ENCODE assay signal across 9 cellular contexts in genomic region chr12:63802012-63802608, GRCh38. TPM values are rescaled to one million over a fixed set of nuclear protein-coding genes. Genes with fewer than 3 reads are reported as not detected.
DNase-seq lines count a peak whose midpoint lies in the region; ATAC-seq, FAIRE-seq and TF ChIP-seq lines count a peak whose summit lies in the region.
"Had no signal": no experiment of that assay in that cellular context is flagged by ENCODE, and none has a peak within 500 bp of the region (broad histone marks: within the 10 kb centered on the region; RNA-seq: fewer than 3 reads in every experiment).

No MANE protein-coding gene starts in this region.

- no peak overlapping the region for H4K91ac ChIP-seq in H1 (replicated peaks; ENCODE audit: insufficient read length, low read length)

- CTCF ChIA-PET in H1 (lab: Charles Lee; ENCODE audit: partially characterized antibody) (interaction anchor here (0.7 to 2.8 kb wide), 8 partner anchors 11 to 698 kb away, joined by 3 to 12 read pairs (median 4); no protein-coding TSS in a partner anchor), WTC11 (lab: Charles Lee) (interaction anchor here (0.8 to 1.3 kb wide), 2 partner anchors 650 to 698 kb away, joined by 4 read pairs; no protein-coding TSS in a partner anchor)

- no peak overlapping the region for H2BK20ac ChIP-seq in H1 (ENCODE audit: low read length)

- H3K23me2 ChIP-seq in H1 (ENCODE audit: low read depth, low read length) = no peaks in the 10 kb centered on the region; the same call in 1 of the 2 replicates

- H3K4me2 ChIP-seq in H1 (ENCODE audit: insufficient read depth in 1 of 2, low read depth in 2 of 2, low read length in 2 of 2) = no peak overlapping the region

- no peak overlapping the region for H3K14ac ChIP-seq in H1 (ENCODE audit: insufficient read length)

- no peak overlapping the region for H4K8ac ChIP-seq in H1 (ENCODE audit: extremely low read depth, insufficient read depth, low read length)

- no peak overlapping the region for H2BK15ac ChIP-seq in H1 (ENCODE audit: low read length)

- no peak overlapping the region for H2AK5ac ChIP-seq in H1 (ENCODE audit: low read depth, low read length)

- no peaks in the 10 kb centered on the region for H3K79me1 ChIP-seq in H1 (ENCODE audit: low read depth, low read length)

- peaks cover 0 to 2% (median 0%) of the 10 kb centered on the region in 4 experiments; a peak in 1 of 8 replicates for H3K36me3 ChIP-seq in H1 (ENCODE audit: control insufficient read depth in 2 of 4, insufficient read depth in 4 of 4, low read length in 3 of 4)

- H3K79me2 ChIP-seq in H1 (ENCODE audit: control insufficient read depth in 1 of 2, insufficient read depth in 2 of 2, low read length in 2 of 2) = no peaks in the 10 kb centered on the region

- no peak overlapping the region for H3K56ac ChIP-seq in H1 (replicated peaks; ENCODE audit: insufficient read length, low read depth, low read length)

- peak; percentile 33 for DNase-seq in D341Med (ENCODE audit: low spot score)
- peak; percentile 73 for DNase-seq in NCI-H748 (lab: John Stamatoyannopoulos, UW; ENCODE audit: unreplicated experiment)
- no peak for DNase-seq in H1 (ENCODE audit: low read depth in 1 of 2, low spot score in 2 of 2)
- no peak for DNase-seq in osteocyte (ENCODE audit: extremely low spot score, unreplicated experiment)
- no peak for DNase-seq in activated CD4-positive, alpha-beta T cell treated with anti-CD3 and anti-CD28 coated beads for 4 hours
- no peak for DNase-seq in WTC11 (ENCODE audit: low spot score)

- no peak overlapping the region for H3K4ac ChIP-seq in H1 (replicated peaks; ENCODE audit: insufficient read length, low read depth, low read length)

- peaks cover 0 to 2% of the 10 kb centered on the region in 2 experiments for H4K20me1 ChIP-seq in H1 (replicated peaks in 1 of 2; ENCODE audit: control insufficient read depth in 1 of 2, insufficient read depth in 2 of 2, low read length in 2 of 2)

- no peak overlapping the region for H3K9ac ChIP-seq in H1 (replicated peaks in 1 of 4; ENCODE audit: extremely low read depth in 1 of 4, low read depth in 3 of 4, low read length in 3 of 4)

- H3K4me3 ChIP-seq in H1 (ENCODE audit: extremely low read depth in 1 of 4, insufficient read depth in 2 of 4, low read depth in 3 of 4, low read length in 4 of 4) = no peak overlapping the region

- H3K4me1 ChIP-seq in H1 (replicated peaks in 1 of 4; ENCODE audit: control insufficient read depth in 3 of 4, insufficient read depth in 4 of 4, low read length in 3 of 4) = no peaks in the 10 kb centered on the region

- FAIRE-seq in H1 (lab: Jason Lieb, UNC) = peak; percentile 79

- H2BK12ac ChIP-seq in H1 (ENCODE audit: low read depth, low read length) = no peak overlapping the region

- no peak overlapping the region for H3K4me3 Mint-ChIP-seq in osteocyte (ENCODE audit: unreplicated experiment)
- no peak overlapping the region for H3K4me3 Mint-ChIP-seq in WTC11
- H3K4me3 Mint-ChIP-seq: IgD-negative memory B cell had no signal

- H3K27ac ChIP-seq in H1 (ENCODE audit: low read depth, low read length) = no peak overlapping the region

- ATAC-seq in HG02798 (IDR thresholded peaks at IDR 0.05; ENCODE audit: poor library complexity, unreplicated experiment) (peak; percentile 40), HG03442 (IDR thresholded peaks at IDR 0.05; ENCODE audit: unreplicated experiment) (no peak), WTC11 (no peak)

- H3K27ac Mint-ChIP-seq in osteocyte (ENCODE audit: unreplicated experiment) = no peak overlapping the region
- no peak overlapping the region for H3K27ac Mint-ChIP-seq in WTC11
- H3K27ac Mint-ChIP-seq: IgD-negative memory B cell had no signal

- peak in 2 of 3 experiments; percentile 17 to 32; a peak in 2 of 4 replicates for TF ChIP-seq CTCF in H1 (IDR thresholded peaks at IDR 0.05; ENCODE audit: control extremely low read depth in 1 of 3, insufficient read depth in 1 of 3, low read depth in 1 of 3, low read length in 3 of 3)
- TF ChIP-seq CTCF in osteocyte (IDR thresholded peaks at IDR 0.05) = peak; percentile 74
- TF ChIP-seq CTCF in WTC11 (IDR thresholded peaks at IDR 0.05) = no peak

- H2BK120ac ChIP-seq in H1 (replicated peaks; ENCODE audit: low read depth, low read length) = no peak overlapping the region

- no peak overlapping the region for H4K5ac ChIP-seq in H1 (ENCODE audit: insufficient read length, low read depth, low read length)

- H2BK5ac ChIP-seq in H1 (ENCODE audit: low read depth, low read length) = no peak overlapping the region

- H3K27me3 Mint-ChIP-seq in osteocyte (ENCODE audit: unreplicated experiment) (no peaks in the 10 kb centered on the region), WTC11 (ENCODE audit: low read depth) (no peaks in the 10 kb centered on the region)
- H3K27me3 Mint-ChIP-seq: IgD-negative memory B cell had no signal

- H3K9me3 ChIP-seq in H1 (ENCODE audit: insufficient read depth in 2 of 2, low read depth in 1 of 2, low read length in 1 of 2) = no peaks in the 10 kb centered on the region

- no peak for TF ChIP-seq POLR2A in H1 (IDR thresholded peaks at IDR 0.05; ENCODE audit: control extremely low read depth in 1 of 2, low read depth in 2 of 2, low read length in 2 of 2)

- no peak for TF ChIP-seq EP300 in H1 (IDR thresholded peaks at IDR 0.05; ENCODE audit: borderline replicate concordance in 1 of 2, low read depth in 2 of 2, low read length in 2 of 2)

- H2AFZ ChIP-seq in H1 (ENCODE audit: low read length) = no peak overlapping the region

- POLR2A ChIA-PET in H1 (lab: Charles Lee; ENCODE audit: partially characterized antibody) = no interaction called here
- POLR2A ChIA-PET in WTC11 (lab: Charles Lee) = no interaction called here

- H3K9me3 Mint-ChIP-seq in osteocyte (ENCODE audit: unreplicated experiment) (no peaks in the 10 kb centered on the region), WTC11 (no peaks in the 10 kb centered on the region)
- H3K9me3 Mint-ChIP-seq: IgD-negative memory B cell had no signal

- peak; percentile 61 to 65 for TF ChIP-seq RAD21 in H1 (IDR thresholded peaks at IDR 0.05 in 1 of 2, conservative IDR thresholded peaks at IDR 0.05 in 1 of 2; ENCODE audit: low read depth in 2 of 2, low read length in 2 of 2)

- no peaks in the 10 kb centered on the region for H3K27me3 ChIP-seq in H1 (replicated peaks in 1 of 4; ENCODE audit: control insufficient read depth in 3 of 4, extremely low read depth in 1 of 4, insufficient read depth in 3 of 4, low read length in 3 of 4)

- H3K36me3 Mint-ChIP-seq in osteocyte (ENCODE audit: unreplicated experiment) = no peaks in the 10 kb centered on the region
- no peaks in the 10 kb centered on the region for H3K36me3 Mint-ChIP-seq in WTC11
- H3K36me3 Mint-ChIP-seq: IgD-negative memory B cell had no signal

- H3K18ac ChIP-seq in H1 (ENCODE audit: extremely low read depth, low read length) = no peak overlapping the region

- 93% methylated on average over 6 of the region's 6 CpGs; no CpG with 5 or more reads in 1 of the 2 experiments for WGBS in H1 (ENCODE audit: extremely low coverage in 1 of 2, insufficient coverage in 1 of 2, insufficient read length in 1 of 2, insufficient replicate concordance in 2 of 2, low coverage in 1 of 2, low lambda C conversion rate in 2 of 2, missing lambda C conversion rate in 1 of 2), 2 experiments

- no peak overlapping the region for H3K23ac ChIP-seq in H1 (ENCODE audit: insufficient read length)

- H3K4me1 Mint-ChIP-seq in osteocyte (ENCODE audit: unreplicated experiment) (peaks cover 19% of the 10 kb centered on the region), WTC11 (no peaks in the 10 kb centered on the region)

TF ChIP-seq in H1, 55 proteins besides CTCF, POLR2A, EP300 and RAD21 (continues in another document):
- TF ChIP-seq RFX5 (IDR thresholded peaks at IDR 0.05; ENCODE audit: borderline replicate concordance, low read depth, low read length) = no peak
- TF ChIP-seq RBBP5 (IDR thresholded peaks at IDR 0.05; ENCODE audit: borderline replicate concordance, low read depth, low read length) = no peak
- TF ChIP-seq SP4 (IDR thresholded peaks at IDR 0.05; ENCODE audit: low read length) = no peak
- no peak for TF ChIP-seq KDM5A (IDR thresholded peaks at IDR 0.05; ENCODE audit: low read length)
- no peak for TF ChIP-seq RXRA (IDR thresholded peaks at IDR 0.05; ENCODE audit: insufficient read depth, low read depth, low read length)
- no peak for TF ChIP-seq BACH1 (IDR thresholded peaks at IDR 0.05; ENCODE audit: low read length)

RNA-seq across cellular contexts. Expression of gene RXYLT1, which starts 22.4 kb away (rescaled TPM):
- total RNA-seq in H1 (2021; fragmentation: NEBNext Ultra II Directional; extraction: Animal tissue kit (Norgen Biotek cat#: 25700)) = 10.9 and 12.3 TPM in 2 replicates
- 3.5 and 3.8 TPM in 2 replicates for polyA plus RNA-seq in H1 (2011; rRNA removed)
- polyA plus RNA-seq in H1 (2011; cell fraction: cytosol; rRNA removed) = 5.6 TPM
- polyA plus RNA-seq in H1 (2011; cell fraction: nucleus; rRNA removed) = 4.7 TPM
- polyA plus RNA-seq in H1 (2012, experiment 1 of 2) = 6.0 to 7.5 TPM (median 7.4 TPM) in 4 replicates
- polyA plus RNA-seq in H1 (2012, experiment 2 of 2) = 1.5 TPM
- polyA plus RNA-seq in H1 (2013, experiment 1 of 2) = 15.9 TPM
- 19.3 TPM for polyA plus RNA-seq in H1 (2013, experiment 2 of 2)
- polyA minus RNA-seq in H1 (2011; rRNA and poly(A)+ RNA removed) = 4.1 and 4.8 TPM in 2 replicates
- polyA minus RNA-seq in H1 (2011; cell fraction: cytosol; rRNA and poly(A)+ RNA removed) = 5.5 TPM
- polyA minus RNA-seq in H1 (2011; cell fraction: nucleus; rRNA and poly(A)+ RNA removed) = 24.6 TPM
- total RNA-seq in osteocyte (18.6 and 22.2 TPM in 2 replicates), WTC11 (2021) (9.8 to 11.0 TPM (median 9.8 TPM) in 3 replicates)

RNA-seq across cellular contexts. Expression of gene SRGAP1, which starts 42.4 kb away (rescaled TPM):
- 5.5 and 7.3 TPM in 2 replicates for total RNA-seq in H1 (2021; fragmentation: NEBNext Ultra II Directional; extraction: Animal tissue kit (Norgen Biotek cat#: 25700))
- polyA plus RNA-seq in H1 (2011; rRNA removed) = 2.5 and 3.2 TPM in 2 replicates
- 2.2 TPM for polyA plus RNA-seq in H1 (2011; cell fraction: cytosol; rRNA removed)
- polyA plus RNA-seq in H1 (2011; cell fraction: nucleus; rRNA removed) = 7.3 TPM
- 3.1 to 3.7 TPM (median 3.5 TPM) in 4 replicates for polyA plus RNA-seq in H1 (2012, experiment 1 of 2)
- polyA plus RNA-seq in H1 (2012, experiment 2 of 2) = 0.25 TPM
- 5.0 TPM for polyA plus RNA-seq in H1 (2013, experiment 1 of 2)
- polyA plus RNA-seq in H1 (2013, experiment 2 of 2) = 4.6 TPM
- 10.0 and 14.0 TPM in 2 replicates for polyA minus RNA-seq in H1 (2011; rRNA and poly(A)+ RNA removed)
- polyA minus RNA-seq in H1 (2011; cell fraction: cytosol; rRNA and poly(A)+ RNA removed) = 5.7 TPM
- 19.5 TPM for polyA minus RNA-seq in H1 (2011; cell fraction: nucleus; rRNA and poly(A)+ RNA removed)
- total RNA-seq in osteocyte = 11.0 and 11.7 TPM in 2 replicates
- total RNA-seq in WTC11 (2021) = 8.1 to 10.3 TPM (median 9.9 TPM) in 3 replicates
- polyA plus RNA-seq: IgD-negative memory B cell had no signal

Comparison
In these comparisons a context has a peak if more than half of its experiments do, and no peak if none do; other contexts are left out.
1. DNase-seq: peak in D341Med (single experiment) and NCI-H748 (single experiment); none in H1 (0 of 2), osteocyte (single experiment), activated CD4-positive, alpha-beta T cell treated with anti-CD3 and anti-CD28 coated beads for 4 hours (0 of 2) and WTC11 (single experiment).